In genomic region chr12:123267991-123268843, GRCh38 we compare ENCODE assay signal across 8 cellular contexts. TPM values are rescaled to one million over a fixed set of nuclear protein-coding genes. Genes with fewer than 3 reads are reported as not detected.
DNase-seq lines count a peak whose midpoint lies in the region; ATAC-seq, FAIRE-seq and TF ChIP-seq lines count a peak whose summit lies in the region.

No MANE protein-coding gene starts in this region.

- peak overlapping the region; percentile 88 to 99 (median 98) for H3K27ac ChIP-seq in dorsolateral prefrontal cortex

- peak in 5 of 56 donors; percentile 1 to 25 (median 15) for TF ChIP-seq CTCF in dorsolateral prefrontal cortex (IDR thresholded peaks at IDR 0.05 in 54 of 56, conservative IDR thresholded peaks at IDR 0.05 in 2 of 56; ENCODE audit: low read depth in 1 of 56, partially characterized antibody in 56 of 56)

- intact Hi-C loops in dorsolateral prefrontal cortex (cut with DNase I): loop anchor here (2.0 to 10.0 kb wide), 5 partner anchors 36 to 334 kb away; partner anchors contain the start of genes DDX55 (in 1 of the 2), KMT5A (in 1 of the 2), MPHOSPH9 (in 1 of the 2) and MTRFR (in 1 of the 2)

- peak; percentile 78 for FAIRE-seq in GM12891 (lab: Jason Lieb, UNC)

- ATAC-seq in HG03457 (IDR thresholded peaks at IDR 0.05; ENCODE audit: unreplicated experiment) (no peak), GM19324 (IDR thresholded peaks at IDR 0.05; ENCODE audit: low FRiP score, unreplicated experiment) (no peak)

- peak overlapping the region in 55 of 59 donors; percentile 7 to 87 (median 72) for H3K4me3 ChIP-seq in dorsolateral prefrontal cortex

- no peaks in the 10 kb centered on the region for H3K27me3 ChIP-seq in dorsolateral prefrontal cortex

- TF ChIP-seq POLR2A in GM12891 (IDR thresholded peaks at IDR 0.05; ENCODE audit: low read depth, low read length): 0 out of 2 replicates have a peak, but pooled peaks have one; percentile 22

- DNase-seq in GM12891 (ENCODE audit: insufficient read length, low spot score) (no peak), NCI-H446 (lab: John Stamatoyannopoulos, UW) (peak; percentile 66 to 86), dorsolateral prefrontal cortex (peak in 9 of 10 donors; percentile 63 to 81 (median 77)), nucleus accumbens (lab: John Stamatoyannopoulos, UW) (peak in 54 of 56 donors; percentile 23 to 84 (median 68)), GM19238 (ENCODE audit: insufficient read length, low spot score) (no peak)
- no peak for DNase-seq in activated CD4-positive, alpha-beta T cell treated with anti-CD3 and anti-CD28 coated beads for 4 hours

TF ChIP-seq in GM12891, 5 proteins besides CTCF, POLR2A, EP300 and RAD21:
- TF ChIP-seq SPI1 (IDR thresholded peaks at IDR 0.05; ENCODE audit: low read depth, low read length) (no peak), PAX5 (IDR thresholded peaks at IDR 0.05; ENCODE audit: insufficient read depth, low read length, severe bottlenecking) (no peak), POU2F2 (IDR thresholded peaks at IDR 0.05; ENCODE audit: low read depth, low read length) (no peak), TAF1 (IDR thresholded peaks at IDR 0.05; ENCODE audit: low read depth, low read length) (no peak), POLR2AphosphoS5 (IDR thresholded peaks at IDR 0.05; ENCODE audit: low read depth, low read length) (no peak)

RNA-seq across cellular contexts. Expression of gene CDK2AP1, which starts 3.4 kb away (rescaled TPM):
- 64.9 TPM for polyA plus RNA-seq in GM12891 (2012; ENCODE audit: low read depth, missing spikeins)
- total RNA-seq in dorsolateral prefrontal cortex: 100 to 1,000 TPM in 101 of 120 experiments, 10 to 100 TPM in 19; 61.2 to 381 (median 128) TPM

RNA-seq across cellular contexts. Expression of gene MTRFR, which starts 35.0 kb away (rescaled TPM):
- 7.4 TPM for polyA plus RNA-seq in GM12891 (2012; ENCODE audit: low read depth, missing spikeins)
- total RNA-seq in dorsolateral prefrontal cortex: 10 to 100 TPM; 13.4 to 27.6 (median 20.0) TPM

RNA-seq across cellular contexts. Expression of gene MPHOSPH9, which starts 35.3 kb away (rescaled TPM):
- polyA plus RNA-seq in GM12891 (2012; ENCODE audit: low read depth, missing spikeins): 17.9 TPM
- total RNA-seq in dorsolateral prefrontal cortex: 10 to 100 TPM; 36.7 to 91.4 (median 60.7) TPM

Comparison
In these comparisons a context has a peak if more than half of its experiments do, and no peak if none do; other contexts are left out.
1. DNase-seq: peak in NCI-H446 (2 of 2), dorsolateral prefrontal cortex (9 of 10) and nucleus accumbens (54 of 56); none in GM12891 (single experiment), GM19238 (single experiment) and activated CD4-positive, alpha-beta T cell treated with anti-CD3 and anti-CD28 coated beads for 4 hours (0 of 2).